Comparison of ENCODE assay signal across 1 cellular context in genomic region chr7:21367081-21367480, GRCh38.
TF ChIP-seq lines count a peak whose summit lies in the region.

No MANE protein-coding gene starts in this region.

TF ChIP-seq in HepG2, 621 proteins besides CTCF, POLR2A, EP300 and RAD21 (continued from another document):
- TF ChIP-seq ZBTB40 (IDR thresholded peaks at IDR 0.05): peak; percentile 40; the same call in 1 of the 2 replicates
- TF ChIP-seq ZBTB40 (CRISPR knock-in tag; IDR thresholded peaks at IDR 0.05): no peak; the same call in 1 of the 2 replicates
